Comparison of ENCODE assay signal across 18 cellular contexts in the genomic region with DNA sequence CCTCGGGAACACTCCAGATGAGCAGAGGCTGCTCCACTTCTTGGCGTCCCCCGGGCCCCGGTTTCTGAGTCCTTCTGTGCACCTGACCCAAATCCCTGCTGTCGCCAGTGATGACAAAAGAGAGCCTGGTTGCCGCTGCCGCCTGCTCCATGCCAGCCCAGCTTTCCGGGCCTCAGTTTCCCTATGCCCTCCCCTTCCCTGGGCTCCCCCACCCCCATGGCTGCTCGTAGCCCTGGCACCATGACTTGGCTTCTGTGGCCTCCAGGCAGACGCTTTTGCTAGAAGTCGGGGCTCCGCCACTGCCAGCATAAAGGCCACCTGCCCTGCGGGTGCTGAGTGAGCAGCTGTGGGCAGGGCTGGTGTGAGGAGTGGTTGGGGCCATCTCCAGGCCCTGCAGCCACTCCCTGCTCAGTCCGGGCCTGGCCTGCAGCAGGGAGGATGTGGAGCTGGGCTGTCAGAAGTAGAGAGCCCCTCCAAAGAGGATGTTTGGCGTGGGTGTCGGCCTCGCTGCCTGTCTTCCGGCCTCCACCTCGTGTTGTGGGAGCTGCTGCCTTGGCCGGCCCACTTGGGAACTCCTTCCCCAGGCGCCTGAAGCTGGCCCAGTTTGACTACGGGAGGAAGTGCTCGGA. TPM values are rescaled to one million over a fixed set of nuclear protein-coding genes. Genes with fewer than 3 reads are reported as not detected.
DNase-seq lines count a peak whose midpoint lies in the region; ATAC-seq, FAIRE-seq and TF ChIP-seq lines count a peak whose summit lies in the region.
"Had no signal": no experiment of that assay in that cellular context is flagged by ENCODE, and none has a peak within 500 bp of the region (broad histone marks: within the 10 kb centered on the region; RNA-seq: fewer than 3 reads in every experiment).

No MANE protein-coding gene starts in this region.

- H3K27me3 ChIP-seq in K562 (ENCODE audit: control insufficient read depth in 2 of 2, insufficient read depth in 2 of 2, low read length in 2 of 2) (no peaks in the 10 kb centered on the region), osteoblast (ENCODE audit: insufficient read depth, low read length) (no peaks in the 10 kb centered on the region), esophagus muscularis mucosa (no peaks in the 10 kb centered on the region)

- no peak for TF ChIP-seq RAD21 in K562 (CRISPR knock-in tag; conservative IDR thresholded peaks at IDR 0.05 in 1 of 2, IDR thresholded peaks at IDR 0.05 in 1 of 2)

- DNase-seq in AG20443 (ENCODE audit: low spot score): peak; percentile 7
- peak; percentile 15 for DNase-seq in GM12891 (ENCODE audit: insufficient read length, low spot score)
- peak in 1 of 4 experiments; percentile 3 for DNase-seq in K562 (ENCODE audit: extremely low read depth in 1 of 4, low spot score in 3 of 4)
- peak; percentile 59 for DNase-seq in osteoblast (ENCODE audit: insufficient read length, low spot score, missing footprints)
- DNase-seq in natural killer cell treated with Interleukin-12 subunit alpha and Interleukin-12 subunit beta and Interleukin-15 and Interleukin-18, amount 100 ng/mL, for 72 hours (ENCODE audit: low spot score): no peak
- DNase-seq in stimulated activated naive B cell treated with anti-CD40 and anti-IgM and Interleukin-4, amounts not matched to agents 10 μg/mL and 1 μg/mL and 100 μg/mL, for 72 hours: no peak
- DNase-seq in esophagus muscularis mucosa (ENCODE audit: extremely low spot score): no peak
- DNase-seq: CD8-positive, alpha-beta T cell; COR-L47; DND-41; GDM1 had no signal

- TF ChIP-seq CTCF in K562 (IDR thresholded peaks at IDR 0.05 in 2 of 3, conservative IDR thresholded peaks at IDR 0.05 in 1 of 3; ENCODE audit: insufficient read depth in 2 of 3, low read depth in 1 of 3, low read length in 3 of 3): no peak
- TF ChIP-seq CTCF in osteoblast (IDR thresholded peaks at IDR 0.05; ENCODE audit: extremely low read depth, low read depth, low read length): no peak
- TF ChIP-seq CTCF in esophagus muscularis mucosa (IDR thresholded peaks at IDR 0.05): no peak

- ATAC-seq in K562: no peak
- no peak for ATAC-seq in natural killer cell treated with Interleukin-12 subunit alpha and Interleukin-12 subunit beta and Interleukin-15 and Interleukin-18, amount 100 ng/mL, for 72 hours
- no peak for ATAC-seq in stimulated activated naive B cell treated with anti-CD40 and anti-IgM and Interleukin-4, amounts not matched to agents 10 μg/mL and 1 μg/mL and 100 μg/mL, for 72 hours (replicated peaks)
- ATAC-seq: CD8-positive, alpha-beta T cell had no signal

- CTCF ChIA-PET in K562 (lab: Yijun Ruan, JAX; ENCODE audit: low intra/inter-chr PET ratio): no interaction called here

- 93% methylated on average over 18 of the region's 23 CpGs for WGBS in K562 (ENCODE audit: insufficient coverage, low coverage, missing lambda C conversion rate)
- WGBS in esophagus muscularis mucosa: 90% methylated on average over 19 of the region's 23 CpGs

- H3K27me3 Mint-ChIP-seq in natural killer cell treated with Interleukin-12 subunit alpha and Interleukin-12 subunit beta and Interleukin-15 and Interleukin-18, amount 100 ng/mL, for 72 hours: no peaks in the 10 kb centered on the region
- H3K27me3 Mint-ChIP-seq in stimulated activated naive B cell treated with anti-CD40 and anti-IgM and Interleukin-4, amounts not matched to agents 10 μg/mL and 1 μg/mL and 100 μg/mL, for 72 hours: no peaks in the 10 kb centered on the region
- H3K27me3 Mint-ChIP-seq: IgD-negative memory B cell had no signal

- no peaks in the 10 kb centered on the region for H3K4me1 Mint-ChIP-seq in natural killer cell treated with Interleukin-12 subunit alpha and Interleukin-12 subunit beta and Interleukin-15 and Interleukin-18, amount 100 ng/mL, for 72 hours (ENCODE audit: low read depth in 2 of 2)
- H3K4me1 Mint-ChIP-seq in stimulated activated naive B cell treated with anti-CD40 and anti-IgM and Interleukin-4, amounts not matched to agents 10 μg/mL and 1 μg/mL and 100 μg/mL, for 72 hours: no peaks in the 10 kb centered on the region
- H3K4me1 Mint-ChIP-seq: IgD-negative memory B cell had no signal

- in situ Hi-C loops in K562 (cut with MboI): no loop called here

- intact Hi-C loops in K562 (cut with micrococcal nuclease) (no loop called here), esophagus muscularis mucosa (cut with DNase I) (no loop called here)

- TF ChIP-seq EP300 in K562 (IDR thresholded peaks at IDR 0.05; ENCODE audit: low read length) (no peak), esophagus muscularis mucosa (IDR thresholded peaks at IDR 0.05) (no peak)

- no peak overlapping the region for H3K4me3 Mint-ChIP-seq in natural killer cell treated with Interleukin-12 subunit alpha and Interleukin-12 subunit beta and Interleukin-15 and Interleukin-18, amount 100 ng/mL, for 72 hours
- no peak overlapping the region for H3K4me3 Mint-ChIP-seq in stimulated activated naive B cell treated with anti-CD40 and anti-IgM and Interleukin-4, amounts not matched to agents 10 μg/mL and 1 μg/mL and 100 μg/mL, for 72 hours
- H3K4me3 Mint-ChIP-seq: CD14-positive monocyte; CD8-positive, alpha-beta T cell; IgD-negative memory B cell had no signal

- no peak for FAIRE-seq in GM12891 (lab: Jason Lieb, UNC)
- FAIRE-seq in K562 (lab: Jason Lieb, UNC): no peak
- FAIRE-seq: A204.1, GM18507, H1 had no signal

- H4K20me1 ChIP-seq in K562 (replicated peaks; ENCODE audit: control insufficient read depth, insufficient read depth, low read length) (no peaks in the 10 kb centered on the region), osteoblast (ENCODE audit: insufficient read depth, low read length) (no peaks in the 10 kb centered on the region)

- TF ChIP-seq POLR2A in GM12891 (IDR thresholded peaks at IDR 0.05; ENCODE audit: low read depth, low read length) (no peak), K562 (conservative IDR thresholded peaks at IDR 0.05) (no peak), esophagus muscularis mucosa (IDR thresholded peaks at IDR 0.05; ENCODE audit: low read depth) (no peak)

- POLR2A ChIA-PET in K562 (lab: Yijun Ruan, JAX): interaction anchor here (1.4 kb wide), 1 partner anchor 22 kb away, joined by 3 read pairs; no protein-coding TSS in a partner anchor

- H3K4me3 ChIP-seq in K562: no peak overlapping the region
- no peak overlapping the region for H3K4me3 ChIP-seq in osteoblast (ENCODE audit: insufficient read depth, low read length)
- no peak overlapping the region for H3K4me3 ChIP-seq in esophagus muscularis mucosa
- H3K4me3 ChIP-seq: HAP-1 had no signal

- peaks cover 6% of the 10 kb centered on the region for H3K36me3 Mint-ChIP-seq in natural killer cell treated with Interleukin-12 subunit alpha and Interleukin-12 subunit beta and Interleukin-15 and Interleukin-18, amount 100 ng/mL, for 72 hours
- H3K36me3 Mint-ChIP-seq in stimulated activated naive B cell treated with anti-CD40 and anti-IgM and Interleukin-4, amounts not matched to agents 10 μg/mL and 1 μg/mL and 100 μg/mL, for 72 hours: peaks cover 43 to 48% of the 10 kb centered on the region in 2 donors

- no peak overlapping the region for H3K27ac Mint-ChIP-seq in natural killer cell treated with Interleukin-12 subunit alpha and Interleukin-12 subunit beta and Interleukin-15 and Interleukin-18, amount 100 ng/mL, for 72 hours
- H3K27ac Mint-ChIP-seq in stimulated activated naive B cell treated with anti-CD40 and anti-IgM and Interleukin-4, amounts not matched to agents 10 μg/mL and 1 μg/mL and 100 μg/mL, for 72 hours: no peak overlapping the region
- H3K27ac Mint-ChIP-seq: CD14-positive monocyte; CD8-positive, alpha-beta T cell; IgD-negative memory B cell had no signal

- no peak overlapping the region for H3K27ac ChIP-seq in K562 (ENCODE audit: extremely low read depth, low read depth, low read length)
- H3K27ac ChIP-seq in osteoblast (ENCODE audit: low read depth, low read length): no peak overlapping the region
- H3K27ac ChIP-seq in esophagus muscularis mucosa (replicated peaks in 1 of 4): no peak overlapping the region
- H3K27ac ChIP-seq: KMS-11 had no signal

- H3K9me3 ChIP-seq in K562 (replicated peaks; ENCODE audit: control insufficient read depth, insufficient read depth, low read depth, low read length) (peaks cover 20% of the 10 kb centered on the region), osteoblast (ENCODE audit: low read depth, low read length) (no peaks in the 10 kb centered on the region), esophagus muscularis mucosa (peaks cover 0 to 14% (median 10%) of the 10 kb centered on the region in 4 donors)
- H3K9me3 ChIP-seq: HAP-1 had no signal

- no TSS peak for BruUV-seq in K562 (replicated peaks; lab: Mats Ljungman, UMichigan)

- peaks cover 65% of the 10 kb centered on the region; the same call in 2 of the 3 replicates for H3K36me3 ChIP-seq in K562 (ENCODE audit: control insufficient read depth, insufficient read depth, low read length)
- H3K36me3 ChIP-seq in osteoblast (ENCODE audit: insufficient read depth, low read length): peaks cover 22% of the 10 kb centered on the region
- peaks cover 11 to 64% (median 49%) of the 10 kb centered on the region in 4 donors for H3K36me3 ChIP-seq in esophagus muscularis mucosa

- H3K79me2 ChIP-seq in K562 (ENCODE audit: control insufficient read depth, insufficient read depth, low read length) (no peaks in the 10 kb centered on the region), osteoblast (ENCODE audit: insufficient read depth, low read length) (peaks cover 2% of the 10 kb centered on the region)

- no peaks in the 10 kb centered on the region for H3K9me1 ChIP-seq in K562 (ENCODE audit: control insufficient read depth, insufficient read depth, low read length)

- peaks cover 0 to under 1% of the 10 kb centered on the region in 2 experiments; a peak in 2 of 5 replicates for H3K4me1 ChIP-seq in K562 (replicated peaks in 1 of 2; ENCODE audit: control insufficient read depth in 2 of 2, insufficient read depth in 2 of 2, low read length in 2 of 2)
- H3K4me1 ChIP-seq in osteoblast (ENCODE audit: insufficient read depth, low read length): no peaks in the 10 kb centered on the region
- peaks cover 0 to 7% (median 4%) of the 10 kb centered on the region in 4 donors for H3K4me1 ChIP-seq in esophagus muscularis mucosa
- H3K4me1 ChIP-seq: HAP-1 had no signal

- H3K4me2 ChIP-seq in K562 (ENCODE audit: insufficient read depth, low read length) (no peak overlapping the region), osteoblast (ENCODE audit: insufficient read depth, low read length) (no peak overlapping the region)
- H3K4me2 ChIP-seq: KMS-11 had no signal

- H2AFZ ChIP-seq in K562 (ENCODE audit: low read depth, low read length): no peak overlapping the region
- H2AFZ ChIP-seq in osteoblast (ENCODE audit: low read length): no peak overlapping the region

- H3K9me3 Mint-ChIP-seq in natural killer cell treated with Interleukin-12 subunit alpha and Interleukin-12 subunit beta and Interleukin-15 and Interleukin-18, amount 100 ng/mL, for 72 hours: peaks cover 5% of the 10 kb centered on the region
- peaks cover 4 to 6% of the 10 kb centered on the region in 2 donors for H3K9me3 Mint-ChIP-seq in stimulated activated naive B cell treated with anti-CD40 and anti-IgM and Interleukin-4, amounts not matched to agents 10 μg/mL and 1 μg/mL and 100 μg/mL, for 72 hours

- H3K9ac ChIP-seq in K562 (ENCODE audit: insufficient read depth in 1 of 2, low read depth in 2 of 2, low read length in 2 of 2): no peak overlapping the region
- H3K9ac ChIP-seq: KMS-11 had no signal

RNA-seq across cellular contexts. Expression of gene TMEM240, which starts 11.7 kb away (rescaled TPM):
- 0.50 TPM for polyA plus RNA-seq in GM12891 (2012; ENCODE audit: low read depth, missing spikeins)
- 1.2 and 8.3 TPM in 2 replicates for total RNA-seq in K562 (2011; cell fraction: chromatin; rRNA removed; ENCODE audit: low replicate concordance)
- total RNA-seq in K562 (2011; cell fraction: nucleolus; rRNA removed): 5.3 and 6.0 TPM in 2 replicates
- total RNA-seq in K562 (2011; cell fraction: nucleoplasm; rRNA removed): 2.6 and 6.0 TPM in 2 replicates
- total RNA-seq in K562 (2014; rRNA removed) (0.78 TPM in 1 of 2 replicates, not detected in the other), K562 (2014; rRNA removed; fragmentation: Illumina TruSeq; extraction: Trizol) (not detected in 2 replicates), K562 (2015; rRNA removed; fragmentation: Illumina TruSeq; extraction: Trizol) (0.38 and 0.43 TPM in 2 replicates), K562 (2021) (1.3 and 2.0 TPM in 2 replicates), osteoblast (1.8 and 2.7 TPM in 2 replicates), esophagus muscularis mucosa (10 to 100 TPM in 2 of 4 donors, 1 to 10 TPM in 2; 8.7 to 22.1 (median 13.9) TPM)
- polyA plus RNA-seq in K562 (2011; rRNA removed) (0.24 TPM in 2 replicates), K562 (2014; fragmentation: Illumina TruSeq; extraction: Trizol) (not detected in 2 replicates), K562 (2014; fragmentation: Nextera tagmentation; extraction: Ambion mirVana) (not detected), K562 (2014; rRNA removed) (0.28 and 0.94 TPM in 2 replicates)
- 0.46 TPM in 1 of 2 replicates, not detected in the other for polyA plus RNA-seq in K562 (2011; cell fraction: cytosol; rRNA removed)
- polyA plus RNA-seq in K562 (2011; cell fraction: nucleus; rRNA removed): 3.5 and 8.1 TPM in 2 replicates
- polyA plus RNA-seq in K562 (2012): 1.1 and 3.2 TPM in 2 replicates
- polyA minus RNA-seq in K562 (2011; rRNA and poly(A)+ RNA removed): not detected in 2 replicates
- not detected in 2 replicates for polyA minus RNA-seq in K562 (2011; cell fraction: cytosol; rRNA and poly(A)+ RNA removed)
- polyA minus RNA-seq in K562 (2011; cell fraction: nucleus; rRNA and poly(A)+ RNA removed): 0.56 and 0.67 TPM in 2 replicates
- 1 to 10 TPM in 1 of 2 donors, not detected in 1; 1.6 TPM for total RNA-seq in natural killer cell treated with Interleukin-12 subunit alpha and Interleukin-12 subunit beta and Interleukin-15 and Interleukin-18, amount 100 ng/mL, for 72 hours
- polyA plus RNA-seq: CD14-positive monocyte, IgD-negative memory B cell had no signal

RNA-seq across cellular contexts. Expression of gene ATAD3A, which starts 16.8 kb away (rescaled TPM):
- 26.8 TPM for polyA plus RNA-seq in GM12891 (2012; ENCODE audit: low read depth, missing spikeins)
- total RNA-seq in K562 (2011; cell fraction: chromatin; rRNA removed; ENCODE audit: low replicate concordance): 54.7 and 190 TPM in 2 replicates
- total RNA-seq in K562 (2011; cell fraction: nucleolus; rRNA removed): 155 and 182 TPM in 2 replicates
- total RNA-seq in K562 (2011; cell fraction: nucleoplasm; rRNA removed): 64.8 and 77.4 TPM in 2 replicates
- total RNA-seq in K562 (2014; rRNA removed): 173 and 183 TPM in 2 replicates
- 18.6 and 20.2 TPM in 2 replicates for total RNA-seq in K562 (2014; rRNA removed; fragmentation: Illumina TruSeq; extraction: Trizol)
- total RNA-seq in K562 (2015; rRNA removed; fragmentation: Illumina TruSeq; extraction: Trizol): 80.1 and 87.1 TPM in 2 replicates
- 151 and 167 TPM in 2 replicates for total RNA-seq in K562 (2021)
- 36.7 and 40.8 TPM in 2 replicates for polyA plus RNA-seq in K562 (2011; rRNA removed)
- 47.1 and 118 TPM in 2 replicates for polyA plus RNA-seq in K562 (2011; cell fraction: cytosol; rRNA removed)
- 98.3 and 162 TPM in 2 replicates for polyA plus RNA-seq in K562 (2011; cell fraction: nucleus; rRNA removed)
- polyA plus RNA-seq in K562 (2012): 69.9 and 90.0 TPM in 2 replicates
- 29.2 and 90.5 TPM in 2 replicates for polyA plus RNA-seq in K562 (2014; fragmentation: Illumina TruSeq; extraction: Trizol)
- polyA plus RNA-seq in K562 (2014; fragmentation: Nextera tagmentation; extraction: Ambion mirVana): 1 to 10 TPM in 1 of 2 experiments, under 1 TPM in 1; 0.10 to 1.0 TPM
- 123 and 131 TPM in 2 replicates for polyA plus RNA-seq in K562 (2014; rRNA removed)
- polyA minus RNA-seq in K562 (2011; rRNA and poly(A)+ RNA removed): 14.9 and 33.5 TPM in 2 replicates
- polyA minus RNA-seq in K562 (2011; cell fraction: cytosol; rRNA and poly(A)+ RNA removed): 50.2 and 62.0 TPM in 2 replicates
- 28.4 and 31.9 TPM in 2 replicates for polyA minus RNA-seq in K562 (2011; cell fraction: nucleus; rRNA and poly(A)+ RNA removed)
- 18.6 and 19.9 TPM in 2 replicates for total RNA-seq in osteoblast
- 100 to 1,000 TPM in 1 of 2 donors, 10 to 100 TPM in 1; 52.7 to 126 TPM for total RNA-seq in natural killer cell treated with Interleukin-12 subunit alpha and Interleukin-12 subunit beta and Interleukin-15 and Interleukin-18, amount 100 ng/mL, for 72 hours
- total RNA-seq in esophagus muscularis mucosa: 10 to 100 TPM; 18.3 to 29.3 (median 25.2) TPM

RNA-seq across cellular contexts. Expression of gene SSU72, which starts 45.9 kb away (rescaled TPM):
- 81.8 TPM for polyA plus RNA-seq in GM12891 (2012; ENCODE audit: low read depth, missing spikeins)
- total RNA-seq in K562 (2011; cell fraction: chromatin; rRNA removed; ENCODE audit: low replicate concordance): 158 and 318 TPM in 2 replicates
- total RNA-seq in K562 (2011; cell fraction: nucleolus; rRNA removed): 177 TPM in 2 replicates
- total RNA-seq in K562 (2011; cell fraction: nucleoplasm; rRNA removed): 165 and 176 TPM in 2 replicates
- 157 and 175 TPM in 2 replicates for total RNA-seq in K562 (2014; rRNA removed)
- total RNA-seq in K562 (2014; rRNA removed; fragmentation: Illumina TruSeq; extraction: Trizol): 75.3 and 77.6 TPM in 2 replicates
- 79.3 and 80.4 TPM in 2 replicates for total RNA-seq in K562 (2015; rRNA removed; fragmentation: Illumina TruSeq; extraction: Trizol)
- total RNA-seq in K562 (2021): 185 and 187 TPM in 2 replicates
- polyA plus RNA-seq in K562 (2011; rRNA removed): 77.5 and 94.6 TPM in 2 replicates
- 108 and 136 TPM in 2 replicates for polyA plus RNA-seq in K562 (2011; cell fraction: cytosol; rRNA removed)
- 118 and 152 TPM in 2 replicates for polyA plus RNA-seq in K562 (2011; cell fraction: nucleus; rRNA removed)
- 185 and 187 TPM in 2 replicates for polyA plus RNA-seq in K562 (2012)
- polyA plus RNA-seq in K562 (2014; fragmentation: Illumina TruSeq; extraction: Trizol): 184 and 187 TPM in 2 replicates
- polyA plus RNA-seq in K562 (2014; fragmentation: Nextera tagmentation; extraction: Ambion mirVana): 10 to 100 TPM; 70.8 to 90.8 TPM
- polyA plus RNA-seq in K562 (2014; rRNA removed): 201 and 217 TPM in 2 replicates
- polyA minus RNA-seq in K562 (2011; rRNA and poly(A)+ RNA removed): 79.6 and 115 TPM in 2 replicates
- 73.7 and 101 TPM in 2 replicates for polyA minus RNA-seq in K562 (2011; cell fraction: cytosol; rRNA and poly(A)+ RNA removed)
- 42.8 and 44.6 TPM in 2 replicates for polyA minus RNA-seq in K562 (2011; cell fraction: nucleus; rRNA and poly(A)+ RNA removed)
- total RNA-seq in osteoblast: 67.2 and 73.1 TPM in 2 replicates
- 100 to 1,000 TPM in 1 of 2 donors, 10 to 100 TPM in 1; 97.6 to 146 TPM for total RNA-seq in natural killer cell treated with Interleukin-12 subunit alpha and Interleukin-12 subunit beta and Interleukin-15 and Interleukin-18, amount 100 ng/mL, for 72 hours
- total RNA-seq in esophagus muscularis mucosa: 100 to 1,000 TPM in 2 of 4 donors, 10 to 100 TPM in 2; 78.7 to 134 (median 112) TPM

RNA-seq across cellular contexts. Expression of gene ATAD3B, which starts 57.2 kb away (rescaled TPM):
- 13.0 TPM for polyA plus RNA-seq in GM12891 (2012; ENCODE audit: low read depth, missing spikeins)
- total RNA-seq in K562 (2011; cell fraction: chromatin; rRNA removed; ENCODE audit: low replicate concordance): 197 and 522 TPM in 2 replicates
- 417 and 489 TPM in 2 replicates for total RNA-seq in K562 (2011; cell fraction: nucleolus; rRNA removed)
- total RNA-seq in K562 (2011; cell fraction: nucleoplasm; rRNA removed): 246 and 263 TPM in 2 replicates
- total RNA-seq in K562 (2014; rRNA removed) (106 and 126 TPM in 2 replicates), K562 (2014; rRNA removed; fragmentation: Illumina TruSeq; extraction: Trizol) (10.3 and 15.6 TPM in 2 replicates), K562 (2015; rRNA removed; fragmentation: Illumina TruSeq; extraction: Trizol) (43.2 and 45.2 TPM in 2 replicates), K562 (2021) (92.0 and 93.4 TPM in 2 replicates), osteoblast (10.6 and 14.5 TPM in 2 replicates), esophagus muscularis mucosa (10 to 100 TPM in 2 of 4 donors, 1 to 10 TPM in 2; 9.7 to 14.9 (median 10.0) TPM)
- polyA plus RNA-seq in K562 (2011; rRNA removed) (27.7 and 27.9 TPM in 2 replicates), K562 (2014; fragmentation: Illumina TruSeq; extraction: Trizol) (18.9 and 42.2 TPM in 2 replicates), K562 (2014; fragmentation: Nextera tagmentation; extraction: Ambion mirVana) (under 1 TPM; 0.07 to 0.77 TPM), K562 (2014; rRNA removed) (113 and 117 TPM in 2 replicates)
- 18.3 and 42.9 TPM in 2 replicates for polyA plus RNA-seq in K562 (2011; cell fraction: cytosol; rRNA removed)
- 168 and 341 TPM in 2 replicates for polyA plus RNA-seq in K562 (2011; cell fraction: nucleus; rRNA removed)
- polyA plus RNA-seq in K562 (2012): 31.9 and 52.8 TPM in 2 replicates
- polyA minus RNA-seq in K562 (2011; rRNA and poly(A)+ RNA removed): 6.7 and 14.8 TPM in 2 replicates
- 23.6 and 41.7 TPM in 2 replicates for polyA minus RNA-seq in K562 (2011; cell fraction: cytosol; rRNA and poly(A)+ RNA removed)
- 44.3 and 53.4 TPM in 2 replicates for polyA minus RNA-seq in K562 (2011; cell fraction: nucleus; rRNA and poly(A)+ RNA removed)
- total RNA-seq in natural killer cell treated with Interleukin-12 subunit alpha and Interleukin-12 subunit beta and Interleukin-15 and Interleukin-18, amount 100 ng/mL, for 72 hours: 100 to 1,000 TPM in 1 of 2 donors, 10 to 100 TPM in 1; 56.6 to 126 TPM

Comparison
In these comparisons a context has a peak if more than half of its experiments do, and no peak if none do; other contexts are left out.
1. DNase-seq: peak in AG20443 (single experiment), GM12891 (single experiment) and osteoblast (single experiment); none in natural killer cell treated with Interleukin-12 subunit alpha and Interleukin-12 subunit beta and Interleukin-15 and Interleukin-18, amount 100 ng/mL, for 72 hours (single experiment), stimulated activated naive B cell treated with anti-CD40 and anti-IgM and Interleukin-4, amounts not matched to agents 10 μg/mL and 1 μg/mL and 100 μg/mL, for 72 hours (single experiment) and esophagus muscularis mucosa (single experiment).